In the genomic region with DNA sequence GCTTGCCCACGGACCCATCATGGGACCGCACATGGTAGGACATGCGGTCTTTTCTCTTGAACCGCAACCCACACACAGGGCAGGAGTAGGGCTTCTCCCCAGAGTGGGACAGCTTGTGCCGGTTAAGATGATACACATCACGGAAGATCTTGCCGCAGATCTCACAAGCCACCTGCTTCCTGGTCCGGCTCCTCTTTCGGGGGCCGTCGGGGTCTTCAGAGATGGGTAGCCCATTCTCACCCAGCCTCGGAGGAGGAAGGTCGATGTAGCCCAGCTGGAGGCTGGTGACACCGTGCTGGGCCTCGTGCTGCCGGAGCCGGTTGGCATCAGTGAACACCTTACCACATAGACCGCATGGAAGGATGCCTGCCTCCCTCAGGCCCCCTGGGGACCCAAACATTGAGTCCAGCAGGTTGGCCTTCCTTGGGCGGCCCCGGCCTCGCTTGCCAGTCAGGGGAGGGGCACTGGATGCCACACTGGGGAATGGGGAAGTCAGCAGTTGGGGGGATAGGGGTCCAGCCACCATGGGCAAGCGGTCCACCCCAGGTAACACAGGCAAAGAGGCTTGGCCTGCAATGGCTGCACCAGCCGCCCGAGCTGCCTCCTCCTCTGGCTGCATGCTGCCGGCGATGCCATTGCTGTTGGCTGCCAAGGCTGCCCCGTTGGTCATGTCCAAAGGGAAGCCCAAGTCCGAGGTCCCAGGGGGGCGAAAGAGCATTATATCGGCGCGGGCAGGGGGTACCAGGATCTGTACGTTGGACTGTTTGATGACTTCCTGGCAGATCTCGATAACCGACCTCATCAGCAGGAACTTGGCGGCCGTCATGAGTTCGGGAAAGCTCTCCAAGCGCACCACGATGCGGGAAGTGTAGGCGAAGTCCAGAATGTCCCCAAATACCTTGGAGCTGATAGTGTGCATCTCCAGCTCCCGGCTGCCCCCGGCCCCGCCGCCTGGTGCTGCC, we compare ENCODE assay signal across 8 cellular contexts. TPM values are rescaled to one million over a fixed set of nuclear protein-coding genes. Genes with fewer than 3 reads are reported as not detected.
DNase-seq lines count a peak whose midpoint lies in the region; ATAC-seq and TF ChIP-seq lines count a peak whose summit lies in the region.

No MANE protein-coding gene starts in this region.

- no peaks in the 10 kb centered on the region for H3K9me3 Mint-ChIP-seq in WTC11

- peaks cover 51% of the 10 kb centered on the region for H3K4me1 ChIP-seq in mononuclear cell (ENCODE audit: insufficient read depth, low read length)

- H3K9me3 ChIP-seq in mononuclear cell (ENCODE audit: low read depth, low read length) = no peaks in the 10 kb centered on the region

- H3K27me3 Mint-ChIP-seq in WTC11 (ENCODE audit: low read depth) = no peaks in the 10 kb centered on the region

- peak overlapping the region; percentile 46 for H3K4me3 ChIP-seq in mononuclear cell (ENCODE audit: low read length)

- no peaks in the 10 kb centered on the region for H3K27me3 ChIP-seq in mononuclear cell (ENCODE audit: insufficient read depth, low read length)

- H3K4me1 Mint-ChIP-seq in WTC11 = peaks cover 56% of the 10 kb centered on the region

- no peak for ATAC-seq in WTC11

- POLR2A ChIA-PET in WTC11 (lab: Charles Lee) = interaction anchor here (0.6 to 2.1 kb wide), 3 partner anchors 53 to 91 kb away, joined by 3 to 8 read pairs (median 3); partner anchors contain the start of gene PIK3IP1
- POLR2A ChIA-PET in GM10248 (lab: Yijun Ruan, JAX) = interaction anchor here (0.6 kb wide), 1 partner anchor 51 kb away, joined by 4 read pairs; no protein-coding TSS in a partner anchor

- peak overlapping the region; percentile 80 for H3K4me3 Mint-ChIP-seq in WTC11

- CTCF ChIA-PET in WTC11 (lab: Charles Lee) (interaction anchor here (0.7 to 1.4 kb wide), 3 partner anchors 31 to 132 kb away, joined by 3 to 4 read pairs (median 3); partner anchors contain the start of gene LIMK2), GM10248 (lab: Yijun Ruan, JAX) (interaction anchor here (0.7 to 1.6 kb wide), 12 partner anchors 10 to 626 kb away, joined by 3 to 9 read pairs (median 4); no protein-coding TSS in a partner anchor)

- H3K27ac Mint-ChIP-seq in WTC11 = peak overlapping the region; percentile 95

- peaks cover 28% of the 10 kb centered on the region for H3K36me3 Mint-ChIP-seq in WTC11

- TF ChIP-seq CTCF in WTC11 (IDR thresholded peaks at IDR 0.05) (no peak), GM10248 (IDR thresholded peaks at IDR 0.05; ENCODE audit: control extremely low read depth, extremely low read depth, low read depth, missing control alignments) (no peak)

- peak overlapping the region; percentile 61 for H3K27ac ChIP-seq in temporal lobe (ENCODE audit: low read depth, low read length)

- DNase-seq in NCI-H1436 (lab: John Stamatoyannopoulos, UW) (peak; percentile 8), NCI-H1436 treated with DMSO at 0.1 percent for 48 hours (lab: John Stamatoyannopoulos, UW) (no peak), WTC11 (ENCODE audit: low spot score) (peak; percentile 20), ecto neural progenitor cell (ENCODE audit: low spot score) (peak; percentile 56), AG08396 (ENCODE audit: low spot score) (no peak), GM10248 (ENCODE audit: extremely low spot score) (no peak)

TF ChIP-seq in WTC11, 78 proteins besides CTCF, POLR2A, EP300 and RAD21:
- no peak for TF ChIP-seq HMGA2 (CRISPR knock-in tag; IDR thresholded peaks at IDR 0.05)
- no peak for TF ChIP-seq NR1H2 (CRISPR knock-in tag; IDR thresholded peaks at IDR 0.05)
- TF ChIP-seq, protein P1, sequence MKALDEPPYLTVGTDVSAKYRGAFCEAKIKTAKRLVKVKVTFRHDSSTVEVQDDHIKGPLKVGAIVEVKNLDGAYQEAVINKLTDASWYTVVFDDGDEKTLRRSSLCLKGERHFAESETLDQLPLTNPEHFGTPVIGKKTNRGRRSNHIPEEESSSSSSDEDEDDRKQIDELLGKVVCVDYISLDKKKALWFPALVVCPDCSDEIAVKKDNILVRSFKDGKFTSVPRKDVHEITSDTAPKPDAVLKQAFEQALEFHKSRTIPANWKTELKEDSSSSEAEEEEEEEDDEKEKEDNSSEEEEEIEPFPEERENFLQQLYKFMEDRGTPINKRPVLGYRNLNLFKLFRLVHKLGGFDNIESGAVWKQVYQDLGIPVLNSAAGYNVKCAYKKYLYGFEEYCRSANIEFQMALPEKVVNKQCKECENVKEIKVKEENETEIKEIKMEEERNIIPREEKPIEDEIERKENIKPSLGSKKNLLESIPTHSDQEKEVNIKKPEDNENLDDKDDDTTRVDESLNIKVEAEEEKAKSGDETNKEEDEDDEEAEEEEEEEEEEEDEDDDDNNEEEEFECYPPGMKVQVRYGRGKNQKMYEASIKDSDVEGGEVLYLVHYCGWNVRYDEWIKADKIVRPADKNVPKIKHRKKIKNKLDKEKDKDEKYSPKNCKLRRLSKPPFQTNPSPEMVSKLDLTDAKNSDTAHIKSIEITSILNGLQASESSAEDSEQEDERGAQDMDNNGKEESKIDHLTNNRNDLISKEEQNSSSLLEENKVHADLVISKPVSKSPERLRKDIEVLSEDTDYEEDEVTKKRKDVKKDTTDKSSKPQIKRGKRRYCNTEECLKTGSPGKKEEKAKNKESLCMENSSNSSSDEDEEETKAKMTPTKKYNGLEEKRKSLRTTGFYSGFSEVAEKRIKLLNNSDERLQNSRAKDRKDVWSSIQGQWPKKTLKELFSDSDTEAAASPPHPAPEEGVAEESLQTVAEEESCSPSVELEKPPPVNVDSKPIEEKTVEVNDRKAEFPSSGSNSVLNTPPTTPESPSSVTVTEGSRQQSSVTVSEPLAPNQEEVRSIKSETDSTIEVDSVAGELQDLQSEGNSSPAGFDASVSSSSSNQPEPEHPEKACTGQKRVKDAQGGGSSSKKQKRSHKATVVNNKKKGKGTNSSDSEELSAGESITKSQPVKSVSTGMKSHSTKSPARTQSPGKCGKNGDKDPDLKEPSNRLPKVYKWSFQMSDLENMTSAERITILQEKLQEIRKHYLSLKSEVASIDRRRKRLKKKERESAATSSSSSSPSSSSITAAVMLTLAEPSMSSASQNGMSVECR (CRISPR knock-in tag; IDR thresholded peaks at IDR 0.05; ENCODE audit: borderline replicate concordance) = 0 out of 2 replicates have a peak, but pooled peaks have one; percentile 39
- peak; percentile 24 for TF ChIP-seq MAX (CRISPR knock-in tag; IDR thresholded peaks at IDR 0.05)
- 0 out of 2 replicates have a peak, but pooled peaks have one; percentile 6 for TF ChIP-seq ZBTB21 (CRISPR knock-in tag; IDR thresholded peaks at IDR 0.05; ENCODE audit: borderline replicate concordance)

RNA-seq across cellular contexts. Expression of gene PATZ1, which starts 1.5 kb away (rescaled TPM):
- total RNA-seq in WTC11 (2021) = 60.5 to 72.7 TPM (median 72.6 TPM) in 3 replicates
- total RNA-seq in mononuclear cell = 44.3 TPM
- 27.5 TPM for total RNA-seq in temporal lobe

RNA-seq across cellular contexts. Expression of gene PIK3IP1, which starts 52.4 kb away (rescaled TPM):
- total RNA-seq in WTC11 (2021) = 1.6 to 2.1 TPM (median 2.0 TPM) in 3 replicates
- 608 TPM for total RNA-seq in mononuclear cell
- 17.5 TPM for total RNA-seq in temporal lobe

RNA-seq across cellular contexts. Expression of gene DRG1, which starts 54.8 kb away (rescaled TPM):
- total RNA-seq in WTC11 (2021) (60.4 to 79.2 TPM (median 64.0 TPM) in 3 replicates), mononuclear cell (48.1 TPM), temporal lobe (47.0 TPM)

Comparison
In these comparisons a context has a peak if more than half of its experiments do, and no peak if none do; other contexts are left out.
1. DNase-seq: peak in NCI-H1436 (single experiment), WTC11 (single experiment) and ecto neural progenitor cell (single experiment); none in NCI-H1436 treated with DMSO at 0.1 percent for 48 hours (single experiment), AG08396 (single experiment) and GM10248 (single experiment).
2. RNA of gene PIK3IP1, which starts 52.4 kb away (total RNA-seq): 608 TPM in mononuclear cell (single experiment); 17.5 TPM in temporal lobe (single experiment) and 1.6 to 2.1 TPM in WTC11; every median in the first group is over 10 times any median in the second.